Comparison of ENCODE assay signal across 15 cellular contexts in the genomic region with DNA sequence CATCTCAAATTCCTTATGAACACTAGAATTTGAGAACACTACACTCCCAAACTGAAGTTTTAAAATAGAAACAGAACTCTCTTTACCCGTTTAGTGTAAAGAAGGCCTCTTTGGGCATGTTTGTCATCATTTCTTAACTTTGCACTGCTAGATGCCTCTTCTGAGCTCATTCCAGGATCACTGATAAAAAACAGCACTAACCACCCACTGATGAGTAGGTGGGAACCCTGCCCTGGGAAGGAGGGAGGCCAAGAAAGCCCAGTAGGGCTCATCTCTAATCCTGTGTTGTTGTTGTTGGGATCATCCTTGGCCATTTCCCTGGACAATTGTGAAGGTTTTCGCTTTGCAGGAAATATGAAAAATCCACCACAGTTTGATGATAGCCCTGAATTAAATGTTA.
A peak's percentile ranks its signal among the peaks of the same experiment; 100 is the strongest.
DNase-seq lines count a peak whose midpoint lies in the region; ATAC-seq and TF ChIP-seq lines count a peak whose summit lies in the region.
"Had no signal": no experiment of that assay in that cellular context is flagged by ENCODE, and none has a peak within 500 bp of the region (broad histone marks: within the 10 kb centered on the region; RNA-seq: fewer than 3 reads in every experiment).

No MANE protein-coding gene starts in this region.

- 64 to 82% methylated on average over 2 of the region's 2 CpGs for WGBS in esophagus squamous epithelium, 2 donors

- peaks cover 35% of the 10 kb centered on the region for H3K4me1 Mint-ChIP-seq in activated CD4-positive, alpha-beta T cell treated with anti-CD3 and anti-CD28 coated beads for 36 hours

- no peaks in the 10 kb centered on the region for H3K9me3 ChIP-seq in ascending aorta
- H3K9me3 ChIP-seq in thoracic aorta, result no peaks in the 10 kb centered on the region
- H3K9me3 ChIP-seq in esophagus squamous epithelium, result no peaks in the 10 kb centered on the region
- H3K9me3 ChIP-seq: testis had no signal

- H3K9me3 Mint-ChIP-seq in activated CD4-positive, alpha-beta T cell treated with anti-CD3 and anti-CD28 coated beads for 36 hours (ENCODE audit: low read depth), result no peaks in the 10 kb centered on the region
- H3K9me3 Mint-ChIP-seq: neural crest cell had no signal

- H3K4me3 ChIP-seq in ascending aorta (no peak overlapping the region), fibroblast of villous mesenchyme (ENCODE audit: low read depth, low read length) (no peak overlapping the region), thoracic aorta (no peak overlapping the region), esophagus squamous epithelium (no peak overlapping the region)
- H3K4me3 ChIP-seq: testis had no signal

- H3K27ac ChIP-seq in ascending aorta (peak overlapping the region; percentile 79 to 85), thoracic aorta (peak overlapping the region; percentile 16 to 94), esophagus squamous epithelium (no peak overlapping the region)
- H3K27ac ChIP-seq: 22Rv1, testis had no signal

- POLR2A ChIA-PET in activated CD4-positive, alpha-beta T cell treated with anti-CD3 and anti-CD28 coated beads for 36 hours (lab: Charles Lee), result interaction anchor here (0.6 kb wide), 1 partner anchor 139 kb away, joined by 3 read pairs; no protein-coding TSS in a partner anchor

- CTCF ChIA-PET in activated CD4-positive, alpha-beta T cell treated with anti-CD3 and anti-CD28 coated beads for 36 hours (lab: Charles Lee), result interaction anchor here (1.0 to 1.2 kb wide), 2 partner anchors 17 to 145 kb away, joined by 3 to 5 read pairs; no protein-coding TSS in a partner anchor

- peak overlapping the region; percentile 43 for H3K27ac Mint-ChIP-seq in activated CD4-positive, alpha-beta T cell treated with anti-CD3 and anti-CD28 coated beads for 36 hours
- H3K27ac Mint-ChIP-seq: activated naive CD4-positive, alpha-beta T cell treated with anti-CD3 and anti-CD28 coated beads, Interleukin-2, amount 50 U/mL, for 72 hours had no signal

- peaks cover 6 to 27% of the 10 kb centered on the region in 2 donors for H3K4me1 ChIP-seq in ascending aorta
- peaks cover 22 to 42% of the 10 kb centered on the region in 2 donors for H3K4me1 ChIP-seq in thoracic aorta (ENCODE audit: control insufficient read depth in 1 of 2, low read depth in 2 of 2)
- H3K4me1 ChIP-seq in esophagus squamous epithelium, result peaks cover 0 to 26% (median 5%) of the 10 kb centered on the region in 3 donors

- H3K36me3 ChIP-seq in ascending aorta (no peaks in the 10 kb centered on the region), thoracic aorta (no peaks in the 10 kb centered on the region), esophagus squamous epithelium (no peaks in the 10 kb centered on the region)

- H3K36me3 Mint-ChIP-seq in activated CD4-positive, alpha-beta T cell treated with anti-CD3 and anti-CD28 coated beads for 36 hours (ENCODE audit: low read depth), result peaks cover 2% of the 10 kb centered on the region

- TF ChIP-seq CTCF in ascending aorta (IDR thresholded peaks at IDR 0.05) (no peak), fibroblast of villous mesenchyme (IDR thresholded peaks at IDR 0.05; ENCODE audit: insufficient read depth, low read depth, low read length) (no peak), thoracic aorta (IDR thresholded peaks at IDR 0.05) (no peak), esophagus squamous epithelium (IDR thresholded peaks at IDR 0.05) (no peak)

- DNase-seq in activated CD4-positive, alpha-beta T cell treated with anti-CD3 and anti-CD28 coated beads for 36 hours, result no peak
- DNase-seq in activated CD4-positive, alpha-beta T cell treated with anti-CD3 and anti-CD28 coated beads, Interleukin-2, amount 50 U/mL, for 48 hours, result no peak
- DNase-seq in ascending aorta (ENCODE audit: low spot score in 2 of 2) (no peak), fibroblast of villous mesenchyme (ENCODE audit: low read depth) (peak; percentile 66), thoracic aorta (ENCODE audit: low spot score) (no peak), esophagus squamous epithelium (lab: John Stamatoyannopoulos, UW) (no peak)
- DNase-seq in activated CD8-positive, alpha-beta memory T cell treated with anti-CD3 and anti-CD28 coated beads, Interleukin-2, amount 50 U/mL, for 48 hours, result no peak
- DNase-seq: activated CD4-positive, alpha-beta T cell treated with anti-CD3 and anti-CD28 coated beads, Interleukin-2, amount 50 U/mL, for 4 hours; small intestine; testis had no signal

- H3K4me3 Mint-ChIP-seq in activated CD4-positive, alpha-beta T cell treated with anti-CD3 and anti-CD28 coated beads for 36 hours, result no peak overlapping the region
- H3K4me3 Mint-ChIP-seq: neural crest cell had no signal

- no peak for TF ChIP-seq POLR2A in esophagus squamous epithelium (IDR thresholded peaks at IDR 0.05)

- ATAC-seq in activated CD4-positive, alpha-beta T cell treated with anti-CD3 and anti-CD28 coated beads for 36 hours, result peak; percentile 65
- no peak for ATAC-seq in thoracic aorta (ENCODE audit: insufficient number of reproducible peaks, low FRiP score, low read depth)
- ATAC-seq in HG03135 (IDR thresholded peaks at IDR 0.05; ENCODE audit: unreplicated experiment), result no peak
- ATAC-seq: left lobe of liver had no signal

- H3K27me3 ChIP-seq in ascending aorta (no peaks in the 10 kb centered on the region), thoracic aorta (replicated peaks; ENCODE audit: insufficient read depth) (no peaks in the 10 kb centered on the region), esophagus squamous epithelium (no peaks in the 10 kb centered on the region)
- H3K27me3 ChIP-seq: testis had no signal

- no peaks in the 10 kb centered on the region for H3K27me3 Mint-ChIP-seq in activated CD4-positive, alpha-beta T cell treated with anti-CD3 and anti-CD28 coated beads for 36 hours

- intact Hi-C loops in activated CD4-positive, alpha-beta T cell treated with anti-CD3 and anti-CD28 coated beads for 36 hours (cut with DNase I, micrococcal nuclease), result no loop called here
- intact Hi-C loops in ascending aorta (cut with DNase I) (loop anchor here (5.0 kb wide), 2 partner anchors 34 to 166 kb away; partner anchors contain the start of gene VIM), esophagus squamous epithelium (cut with DNase I) (no loop called here)

Comparison
In these comparisons a context has a peak if more than half of its experiments do, and no peak if none do; other contexts are left out.
1. H3K27ac ChIP-seq: peak in ascending aorta (2 of 2) and thoracic aorta (2 of 2); none in esophagus squamous epithelium (0 of 4).